In the genomic region with DNA sequence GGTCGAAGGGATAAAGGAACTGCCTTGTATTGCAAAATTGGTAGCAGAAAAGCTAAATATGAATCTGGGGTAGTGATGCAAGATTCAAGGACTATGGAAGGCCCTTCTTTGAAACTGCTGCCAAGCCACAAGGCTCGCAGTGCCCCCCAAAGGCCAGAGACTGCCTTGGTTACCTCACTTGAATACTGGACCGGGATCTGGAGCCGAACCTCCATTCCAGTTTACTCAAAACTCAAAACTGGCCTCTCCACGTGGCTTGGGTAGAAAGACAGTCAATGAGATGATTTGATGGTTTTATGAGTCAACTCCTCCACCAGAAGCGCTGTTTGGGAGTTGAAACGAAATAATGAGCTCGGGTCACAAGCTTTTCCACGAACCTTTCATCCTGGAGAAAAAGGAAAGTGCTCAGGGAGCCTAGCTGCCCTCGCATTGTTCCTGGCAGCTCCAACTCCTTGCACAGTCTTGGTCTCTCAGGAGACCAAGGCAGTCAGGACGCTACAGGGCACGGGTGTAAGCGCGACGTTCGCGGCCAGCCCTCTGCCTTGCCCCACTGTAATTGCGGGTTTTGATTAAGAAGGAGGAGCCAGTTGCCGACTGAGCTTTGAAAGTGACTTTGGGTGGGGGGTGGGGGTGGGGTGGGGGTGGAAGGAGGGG, we compare ENCODE assay signal across 1 cellular context.
TF ChIP-seq lines count a peak whose summit lies in the region.

No MANE protein-coding gene starts in this region.

TF ChIP-seq in H1, 55 proteins besides CTCF, POLR2A, EP300 and RAD21:
- TF ChIP-seq NANOG (IDR thresholded peaks at IDR 0.05; ENCODE audit: insufficient read depth, low read depth, low read length, poor library complexity, severe bottlenecking) (no peak), POLR2AphosphoS5 (IDR thresholded peaks at IDR 0.05; ENCODE audit: low read depth, low read length) (0 out of 2 replicates have a peak, but pooled peaks have one; percentile 20), HDAC2 (IDR thresholded peaks at IDR 0.05; ENCODE audit: borderline replicate concordance in 1 of 2, low read depth in 2 of 2, low read length in 2 of 2) (peak in 1 of 2 experiments; percentile 24; a peak in 1 of 4 replicates), NRF1 (IDR thresholded peaks at IDR 0.05; ENCODE audit: low read depth, low read length) (no peak), PHF8 (conservative IDR thresholded peaks at IDR 0.05; ENCODE audit: low read depth, low read length) (0 out of 2 replicates have a peak, but pooled peaks have one; percentile 28), KDM4A (IDR thresholded peaks at IDR 0.05; ENCODE audit: low read depth, low read length, severe bottlenecking) (peak; percentile 65), CEBPB (IDR thresholded peaks at IDR 0.05; ENCODE audit: low read depth, low read length) (peak; percentile 69; the same call in 1 of the 2 replicates)
- TF ChIP-seq, protein P1, sequence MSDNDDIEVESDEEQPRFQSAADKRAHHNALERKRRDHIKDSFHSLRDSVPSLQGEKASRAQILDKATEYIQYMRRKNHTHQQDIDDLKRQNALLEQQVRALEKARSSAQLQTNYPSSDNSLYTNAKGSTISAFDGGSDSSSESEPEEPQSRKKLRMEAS (IDR thresholded peaks at IDR 0.05), result peak; percentile 60; the same call in 1 of the 2 replicates
